ENCODE assay signal across 9 cellular contexts in the genomic region with DNA sequence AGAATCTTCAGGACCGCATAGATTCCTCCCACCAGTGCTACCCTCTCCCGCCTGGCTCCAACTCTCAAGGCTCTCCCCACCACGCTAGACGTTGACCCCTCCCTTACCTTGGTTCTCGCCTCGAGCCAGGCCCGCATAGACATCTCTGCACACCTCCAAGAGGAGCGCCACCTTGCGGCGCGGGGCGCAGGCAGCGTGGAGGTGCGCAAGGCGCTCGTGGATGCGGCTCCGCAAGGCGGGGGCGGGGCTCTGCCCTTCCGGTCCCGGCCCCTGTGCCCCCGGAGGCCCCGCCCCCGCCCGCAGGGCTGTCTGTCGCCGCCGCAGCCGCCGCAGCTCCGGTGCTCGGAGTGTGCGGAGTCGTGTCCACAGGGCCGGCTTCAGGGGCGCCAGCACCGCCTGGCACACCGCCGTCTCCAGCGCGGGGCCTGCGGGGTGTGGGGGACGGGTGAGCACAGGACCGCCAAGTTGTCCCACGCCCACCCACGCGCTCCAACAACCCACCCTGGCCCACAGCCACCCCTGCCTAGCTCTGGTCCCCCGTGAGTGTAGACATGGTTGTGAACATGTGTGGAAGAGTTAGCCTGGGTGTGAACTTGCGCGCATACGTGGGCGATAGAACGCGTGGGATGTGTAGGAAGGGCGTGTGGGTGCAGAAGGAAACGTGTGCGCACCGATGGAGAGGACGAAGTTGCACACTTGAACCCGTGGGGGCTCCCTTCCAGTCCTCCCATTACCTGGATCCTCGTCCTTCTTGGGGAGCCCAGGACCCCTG. TPM values are rescaled to one million over a fixed set of nuclear protein-coding genes. Genes with fewer than 3 reads are reported as not detected.
DNase-seq lines count a peak whose midpoint lies in the region; ATAC-seq and TF ChIP-seq lines count a peak whose summit lies in the region.
"Had no signal": no experiment of that assay in that cellular context is flagged by ENCODE, and none has a peak within 500 bp of the region (broad histone marks: within the 10 kb centered on the region; RNA-seq: fewer than 3 reads in every experiment).

No MANE protein-coding gene starts in this region.

- ATAC-seq in HG02610 (IDR thresholded peaks at IDR 0.05; ENCODE audit: unreplicated experiment): peak; percentile 51
- ATAC-seq in naive thymus-derived CD4-positive, alpha-beta T cell: peak; percentile 98

- H3K4me3 Mint-ChIP-seq in activated T-cell treated with anti-CD3 and anti-CD28 coated beads, Interleukin-2, amount 50 U/mL, for 24 hours: peak overlapping the region; percentile 89
- peak overlapping the region; percentile 84 to 94 (median 91) for H3K4me3 Mint-ChIP-seq in naive thymus-derived CD4-positive, alpha-beta T cell

- TF ChIP-seq POLR2A in esophagus muscularis mucosa (IDR thresholded peaks at IDR 0.05; ENCODE audit: low read depth): no peak

- peaks cover 75% of the 10 kb centered on the region for H3K36me3 Mint-ChIP-seq in activated T-cell treated with anti-CD3 and anti-CD28 coated beads, Interleukin-2, amount 50 U/mL, for 24 hours (ENCODE audit: low read depth)
- peaks cover 4 to 30% (median 6%) of the 10 kb centered on the region in 5 donors for H3K36me3 Mint-ChIP-seq in naive thymus-derived CD4-positive, alpha-beta T cell

- peak; percentile 80 to 94 (median 84) for TF ChIP-seq CTCF in esophagus muscularis mucosa (IDR thresholded peaks at IDR 0.05)
- no peak for TF ChIP-seq CTCF in PC-9 (conservative IDR thresholded peaks at IDR 0.05)

- peaks cover 0 to 4% (median 0%) of the 10 kb centered on the region in 4 donors for H3K27me3 ChIP-seq in esophagus muscularis mucosa
- H3K27me3 ChIP-seq in naive thymus-derived CD4-positive, alpha-beta T cell (ENCODE audit: control insufficient read depth in 2 of 2, insufficient read depth in 2 of 2, low read length in 2 of 2): no peaks in the 10 kb centered on the region
- H3K27me3 ChIP-seq in PC-9 (ENCODE audit: insufficient read depth, low read depth): no peaks in the 10 kb centered on the region

- peak overlapping the region; percentile 72; the same call in 1 of the 2 replicates for H3K9ac ChIP-seq in ES-I3 (ENCODE audit: low read depth, low read length)

- H3K4me3 ChIP-seq in esophagus muscularis mucosa: peak overlapping the region; percentile 57 to 61 (median 58)
- H3K4me3 ChIP-seq in naive thymus-derived CD4-positive, alpha-beta T cell (ENCODE audit: low read length): peak overlapping the region; percentile 85
- no peak overlapping the region for H3K4me3 ChIP-seq in PC-9

- peaks cover 20% of the 10 kb centered on the region; the same call in 1 of the 2 replicates for H3F3A ChIP-seq in PC-9 (ENCODE audit: insufficient read depth, low read depth)

- BruUV-seq in PC-9 (replicated peaks; lab: Mats Ljungman, UMichigan): no TSS peak

- H4K20me1 ChIP-seq in PC-9 (ENCODE audit: insufficient read depth): no peaks in the 10 kb centered on the region

- 30% methylated on average over 33 of the region's 62 CpGs for WGBS in esophagus muscularis mucosa

- peak overlapping the region; percentile 45 to 70 (median 63) for H3K27ac ChIP-seq in esophagus muscularis mucosa (replicated peaks in 1 of 4)
- H3K27ac ChIP-seq in naive thymus-derived CD4-positive, alpha-beta T cell (ENCODE audit: low read depth, low read length): peak overlapping the region; percentile 77
- H3K27ac ChIP-seq in PC-9: no peak overlapping the region
- H3K27ac ChIP-seq: epithelial cell of prostate had no signal

- H2AFZ ChIP-seq in PC-9: no peak overlapping the region

- CTCF ChIA-PET in naive thymus-derived CD4-positive, alpha-beta T cell (lab: Charles Lee): interaction anchor here (0.5 to 3.2 kb wide), 11 partner anchors 8 to 472 kb away, joined by 3 to 20 read pairs (median 5); a partner anchor contains a TSS
- CTCF ChIA-PET in PC-9 (lab: Charles Lee): no interaction called here

- H3K4me1 ChIP-seq in ES-I3 (ENCODE audit: insufficient read depth, low read length): no peaks in the 10 kb centered on the region; the same call in 1 of the 2 replicates
- H3K4me1 ChIP-seq in esophagus muscularis mucosa: peaks cover 16 to 22% (median 20%) of the 10 kb centered on the region in 4 donors
- H3K4me1 ChIP-seq in naive thymus-derived CD4-positive, alpha-beta T cell (ENCODE audit: control insufficient read depth in 2 of 2, insufficient read depth in 2 of 2, low read length in 2 of 2): peaks cover 26 to 31% of the 10 kb centered on the region in 2 donors
- peaks cover 15% of the 10 kb centered on the region for H3K4me1 ChIP-seq in PC-9 (replicated peaks; ENCODE audit: insufficient read depth)

- POLR2A ChIA-PET in naive thymus-derived CD4-positive, alpha-beta T cell (lab: Charles Lee): interaction anchor here (0.6 to 19.2 kb wide), 14 partner anchors 8 to 719 kb away, joined by 3 to 317 read pairs (median 4); a partner anchor contains a TSS
- POLR2A ChIA-PET in PC-9 (lab: Charles Lee; ENCODE audit: unreplicated experiment): interaction anchor here (0.7 kb wide), 1 partner anchor 35 kb away, joined by 3 read pairs; no protein-coding TSS in a partner anchor

- no peaks in the 10 kb centered on the region for H3K79me2 ChIP-seq in PC-9 (ENCODE audit: low read depth)

- H3K4me2 ChIP-seq in PC-9: no peak overlapping the region

- TF ChIP-seq EP300 in esophagus muscularis mucosa (IDR thresholded peaks at IDR 0.05): no peak

- H3K9me2 ChIP-seq in PC-9 (ENCODE audit: insufficient read depth): no peaks in the 10 kb centered on the region

- intact Hi-C loops in esophagus muscularis mucosa (cut with DNase I): loop anchor here (2.0 kb wide), 1 partner anchor 17 kb away; no protein-coding TSS in a partner anchor
- intact Hi-C loops in naive thymus-derived CD4-positive, alpha-beta T cell (cut with micrococcal nuclease): loop anchor here (1.0 to 5.0 kb wide), 13 partner anchors 8 to 467 kb away; a partner anchor contains a TSS
- intact Hi-C loops in PC-9 (cut with micrococcal nuclease; ENCODE audit: unreplicated experiment): no loop called here

- H3K9me3 Mint-ChIP-seq in activated T-cell treated with anti-CD3 and anti-CD28 coated beads, Interleukin-2, amount 50 U/mL, for 24 hours: no peaks in the 10 kb centered on the region
- H3K9me3 Mint-ChIP-seq in naive thymus-derived CD4-positive, alpha-beta T cell: peaks cover 0 to 2% (median 0%) of the 10 kb centered on the region in 11 donors

- no peaks in the 10 kb centered on the region for H3K9me3 ChIP-seq in ES-I3 (ENCODE audit: control insufficient read depth, insufficient read depth, low read length)
- H3K9me3 ChIP-seq in esophagus muscularis mucosa: no peaks in the 10 kb centered on the region
- H3K9me3 ChIP-seq in naive thymus-derived CD4-positive, alpha-beta T cell (ENCODE audit: control insufficient read depth in 2 of 3, low read length in 3 of 3): no peaks in the 10 kb centered on the region
- H3K9me3 ChIP-seq in PC-9 (ENCODE audit: insufficient read depth, low read depth): no peaks in the 10 kb centered on the region

- DNase-seq in NCI-H69 (lab: John Stamatoyannopoulos, UW) (peak; percentile 93), esophagus muscularis mucosa (ENCODE audit: extremely low spot score) (no peak), PC-9 (no peak)
- peak; percentile 94 for DNase-seq in activated T-cell treated with anti-CD3 and anti-CD28 coated beads, Interleukin-2, amount 50 U/mL, for 24 hours
- peak; percentile 90 to 96 (median 94) for DNase-seq in naive thymus-derived CD4-positive, alpha-beta T cell
- DNase-seq in stimulated activated CD8-positive, alpha-beta memory T cell treated with anti-CD3 and anti-CD28 coated beads, Interleukin-7, amount 100 ng/mL, for 48 hours (ENCODE audit: extremely low read depth in 1 of 2, low read depth in 1 of 2): peak; percentile 87 to 88

- H3K36me3 ChIP-seq in ES-I3 (ENCODE audit: insufficient read depth, low read length) (no peaks in the 10 kb centered on the region), esophagus muscularis mucosa (no peaks in the 10 kb centered on the region), PC-9 (ENCODE audit: low read depth) (no peaks in the 10 kb centered on the region)
- H3K36me3 ChIP-seq in naive thymus-derived CD4-positive, alpha-beta T cell (ENCODE audit: control insufficient read depth in 2 of 3, insufficient read depth in 3 of 3, low read length in 3 of 3): peaks cover 0 to 14% (median 0%) of the 10 kb centered on the region in 3 experiments

- peaks cover 45% of the 10 kb centered on the region for H3K4me1 Mint-ChIP-seq in activated T-cell treated with anti-CD3 and anti-CD28 coated beads, Interleukin-2, amount 50 U/mL, for 24 hours (ENCODE audit: low read depth)
- H3K4me1 Mint-ChIP-seq in naive thymus-derived CD4-positive, alpha-beta T cell: peaks cover 26 to 63% (median 41%) of the 10 kb centered on the region in 7 donors

- no peaks in the 10 kb centered on the region for H3K27me3 Mint-ChIP-seq in activated T-cell treated with anti-CD3 and anti-CD28 coated beads, Interleukin-2, amount 50 U/mL, for 24 hours
- no peaks in the 10 kb centered on the region for H3K27me3 Mint-ChIP-seq in naive thymus-derived CD4-positive, alpha-beta T cell

- peak overlapping the region; percentile 95 for H3K27ac Mint-ChIP-seq in activated T-cell treated with anti-CD3 and anti-CD28 coated beads, Interleukin-2, amount 50 U/mL, for 24 hours
- peak overlapping the region; percentile 73 to 97 (median 88) for H3K27ac Mint-ChIP-seq in naive thymus-derived CD4-positive, alpha-beta T cell

RNA-seq across cellular contexts. Expression of a gene that starts 8.1 kb away (rescaled TPM):
- total RNA-seq in esophagus muscularis mucosa (10 to 100 TPM in 1 of 4 donors, 1 to 10 TPM in 3; 4.6 to 10.4 (median 6.6) TPM), PC-9 (2021) (10.3 and 14.6 TPM in 2 replicates)
- total RNA-seq in naive thymus-derived CD4-positive, alpha-beta T cell: 10 to 100 TPM; 32.8 to 75.9 (median 64.0) TPM
- 10 to 100 TPM; 35.3 to 36.1 TPM for polyA plus RNA-seq in naive thymus-derived CD4-positive, alpha-beta T cell

RNA-seq across cellular contexts. Expression of a gene that starts 20.2 kb away (rescaled TPM):
- total RNA-seq in esophagus muscularis mucosa: 100 to 1,000 TPM; 126 to 202 (median 180) TPM
- total RNA-seq in naive thymus-derived CD4-positive, alpha-beta T cell: 100 to 1,000 TPM; 339 to 539 (median 505) TPM
- 10 to 100 TPM; 70.6 to 78.7 TPM for polyA plus RNA-seq in naive thymus-derived CD4-positive, alpha-beta T cell
- 368 and 443 TPM in 2 replicates for total RNA-seq in PC-9 (2021)

RNA-seq across cellular contexts. Expression of a gene that starts 29.4 kb away (rescaled TPM):
- total RNA-seq in esophagus muscularis mucosa (100 to 1,000 TPM in 1 of 4 donors, 10 to 100 TPM in 3; 72.7 to 114 (median 95.0) TPM), PC-9 (2021) (29.6 and 32.9 TPM in 2 replicates)
- total RNA-seq in naive thymus-derived CD4-positive, alpha-beta T cell: 10 to 100 TPM; 42.9 to 78.5 (median 54.0) TPM
- polyA plus RNA-seq in naive thymus-derived CD4-positive, alpha-beta T cell: 10 to 100 TPM; 30.7 to 39.5 TPM

RNA-seq across cellular contexts. Expression of a gene that starts 29.7 kb away (rescaled TPM):
- total RNA-seq in esophagus muscularis mucosa (10 to 100 TPM; 24.1 to 39.4 (median 35.8) TPM), PC-9 (2021) (18.8 and 21.6 TPM in 2 replicates)
- 10 to 100 TPM; 21.7 to 51.8 (median 34.1) TPM for total RNA-seq in naive thymus-derived CD4-positive, alpha-beta T cell
- polyA plus RNA-seq in naive thymus-derived CD4-positive, alpha-beta T cell: 1 to 10 TPM; 7.3 to 9.0 TPM

RNA-seq across cellular contexts. Expression of a gene that starts 38.4 kb away (rescaled TPM):
- total RNA-seq in esophagus muscularis mucosa (100 to 1,000 TPM; 117 to 188 (median 155) TPM), PC-9 (2021) (142 and 143 TPM in 2 replicates)
- total RNA-seq in naive thymus-derived CD4-positive, alpha-beta T cell: 100 to 1,000 TPM in 4 of 5 experiments, 10 to 100 TPM in 1; 71.9 to 149 (median 114) TPM
- 100 to 1,000 TPM; 216 to 279 TPM for polyA plus RNA-seq in naive thymus-derived CD4-positive, alpha-beta T cell

Comparison
In these comparisons a context has a peak if more than half of its experiments do, and no peak if none do; other contexts are left out.
1. DNase-seq: peak in NCI-H69 (single experiment), activated T-cell treated with anti-CD3 and anti-CD28 coated beads, Interleukin-2, amount 50 U/mL, for 24 hours (single experiment), naive thymus-derived CD4-positive, alpha-beta T cell (9 of 9) and stimulated activated CD8-positive, alpha-beta memory T cell treated with anti-CD3 and anti-CD28 coated beads, Interleukin-7, amount 100 ng/mL, for 48 hours (2 of 2); none in esophagus muscularis mucosa (single experiment) and PC-9 (0 of 2).